In genomic region chr18:21004721-21005120, GRCh38 we compare ENCODE assay signal across 10 cellular contexts.
DNase-seq lines count a peak whose midpoint lies in the region; ATAC-seq and TF ChIP-seq lines count a peak whose summit lies in the region.
"Had no signal": no experiment of that assay in that cellular context is flagged by ENCODE, and none has a peak within 500 bp of the region (broad histone marks: within the 10 kb centered on the region; RNA-seq: fewer than 3 reads in every experiment).

No MANE protein-coding gene starts in this region.

- H3K9me3 Mint-ChIP-seq in MCF 10A (ENCODE audit: unreplicated experiment) (peaks cover 7% of the 10 kb centered on the region), endothelial cell (ENCODE audit: unreplicated experiment) (no peaks in the 10 kb centered on the region)

- no peak for TF ChIP-seq POLR2A in breast epithelium (IDR thresholded peaks at IDR 0.05)
- TF ChIP-seq POLR2A in right lobe of liver (IDR thresholded peaks at IDR 0.05): no peak
- TF ChIP-seq POLR2A in vagina (IDR thresholded peaks at IDR 0.05): no peak

- POLR2A ChIA-PET in MCF 10A (lab: Yijun Ruan, JAX): interaction anchor here (0.9 to 1.8 kb wide), 4 partner anchors 11 to 175 kb away, joined by 3 to 4 read pairs (median 4); no protein-coding TSS in a partner anchor

- H3K9ac ChIP-seq in mammary epithelial cell (ENCODE audit: insufficient read depth, low read length): no peak overlapping the region

- H3K4me2 ChIP-seq in mammary epithelial cell (ENCODE audit: insufficient read depth, low read depth, low read length): no peak overlapping the region

- H3K27ac ChIP-seq in breast epithelium (peak overlapping the region in 1 of 2 donors; percentile 59), mammary epithelial cell (ENCODE audit: insufficient read depth, low read depth, low read length) (no peak overlapping the region), right lobe of liver (no peak overlapping the region), vagina (peak overlapping the region; percentile 62)

- peaks cover 3% of the 10 kb centered on the region for H3K79me2 ChIP-seq in mammary epithelial cell (ENCODE audit: insufficient read depth, low read length)

- in situ Hi-C loops in mammary epithelial cell (cut with MboI; ENCODE audit: low sequenced_read_pairs in 2 of 2): no loop called here

- BruUV-seq in MCF 10A (replicated peaks; lab: Mats Ljungman, UMichigan) (no TSS peak), mammary epithelial cell (replicated peaks; lab: Mats Ljungman, UMichigan) (no TSS peak)

- peaks cover 13% of the 10 kb centered on the region for H3K4me1 Mint-ChIP-seq in MCF 10A (ENCODE audit: insufficient read depth, unreplicated experiment)
- no peaks in the 10 kb centered on the region for H3K4me1 Mint-ChIP-seq in endothelial cell (ENCODE audit: unreplicated experiment)

- dilution Hi-C loops in mammary epithelial cell (cut with HindIII; ENCODE audit: low sequenced_read_pairs): no loop called here

- ATAC-seq in right lobe of liver (peak; percentile 55 to 81 (median 68)), GM18868 (IDR thresholded peaks at IDR 0.05; ENCODE audit: unreplicated experiment) (no peak)

- no peaks in the 10 kb centered on the region for H3K27me3 ChIP-seq in breast epithelium
- no peaks in the 10 kb centered on the region for H3K27me3 ChIP-seq in mammary epithelial cell (ENCODE audit: insufficient read depth, low read length)
- no peaks in the 10 kb centered on the region for H3K27me3 ChIP-seq in right lobe of liver
- H3K27me3 ChIP-seq in vagina: no peaks in the 10 kb centered on the region

- peaks cover 36% of the 10 kb centered on the region for H3K36me3 Mint-ChIP-seq in MCF 10A (ENCODE audit: insufficient read depth, unreplicated experiment)
- peaks cover 5% of the 10 kb centered on the region for H3K36me3 Mint-ChIP-seq in endothelial cell (ENCODE audit: low read depth, unreplicated experiment)

- H3K4me1 ChIP-seq in breast epithelium (no peaks in the 10 kb centered on the region), mammary epithelial cell (ENCODE audit: insufficient read depth, low read length) (peaks cover 4% of the 10 kb centered on the region), right lobe of liver (peaks cover 0 to 5% (median 2%) of the 10 kb centered on the region in 4 donors), vagina (peaks cover 20% of the 10 kb centered on the region)

- peak; percentile 66 for DNase-seq in MCF 10A (ENCODE audit: unreplicated experiment)
- no peak for DNase-seq in breast epithelium (ENCODE audit: low spot score in 2 of 2)
- peak; percentile 14 for DNase-seq in mammary epithelial cell
- DNase-seq in right lobe of liver: no peak
- DNase-seq in vagina (ENCODE audit: extremely low spot score in 2 of 2): no peak
- no peak for DNase-seq in endothelial cell (ENCODE audit: low spot score)
- DNase-seq in NCI-H128 (lab: John Stamatoyannopoulos, UW; ENCODE audit: unreplicated experiment): no peak
- DNase-seq: cortex of kidney, KG1 had no signal

- no peaks in the 10 kb centered on the region for H4K20me1 ChIP-seq in mammary epithelial cell (ENCODE audit: insufficient read depth, low read length)

- no peaks in the 10 kb centered on the region for H3K27me3 Mint-ChIP-seq in MCF 10A (ENCODE audit: insufficient read depth, unreplicated experiment)
- H3K27me3 Mint-ChIP-seq in endothelial cell (ENCODE audit: unreplicated experiment): no peaks in the 10 kb centered on the region

- intact Hi-C loops in MCF 10A (cut with micrococcal nuclease): loop anchor here (10.0 kb wide), 2 partner anchors 100 to 170 kb away; no protein-coding TSS in a partner anchor
- intact Hi-C loops in breast epithelium (cut with DNase I; ENCODE audit: low total_unique reads): no loop called here
- intact Hi-C loops in mammary epithelial cell (cut with micrococcal nuclease): loop anchor here (5.0 to 10.0 kb wide), 2 partner anchors 110 to 173 kb away; partner anchors contain the start of gene ROCK1
- intact Hi-C loops in right lobe of liver (cut with DNase I): no loop called here
- intact Hi-C loops in vagina (cut with DNase I): no loop called here

- H3K4me3 Mint-ChIP-seq in MCF 10A (ENCODE audit: unreplicated experiment) (no peak overlapping the region), endothelial cell (ENCODE audit: unreplicated experiment) (no peak overlapping the region)

- TF ChIP-seq CTCF in MCF 10A (IDR thresholded peaks at IDR 0.05; ENCODE audit: unreplicated experiment) (no peak), breast epithelium (IDR thresholded peaks at IDR 0.05) (no peak), mammary epithelial cell (conservative IDR thresholded peaks at IDR 0.05 in 1 of 2, IDR thresholded peaks at IDR 0.05 in 1 of 2; ENCODE audit: extremely low read depth in 1 of 2, insufficient read depth in 1 of 2, low read depth in 1 of 2, low read length in 2 of 2) (no peak), right lobe of liver (IDR thresholded peaks at IDR 0.05) (no peak), vagina (IDR thresholded peaks at IDR 0.05) (no peak), endothelial cell (IDR thresholded peaks at IDR 0.05; ENCODE audit: unreplicated experiment) (no peak)

- no peak overlapping the region for H3K27ac Mint-ChIP-seq in MCF 10A (ENCODE audit: low read depth, unreplicated experiment)
- H3K27ac Mint-ChIP-seq in endothelial cell (ENCODE audit: unreplicated experiment): no peak overlapping the region

- H3K9me3 ChIP-seq in breast epithelium (no peaks in the 10 kb centered on the region), mammary epithelial cell (replicated peaks; ENCODE audit: insufficient read depth, low read length) (no peaks in the 10 kb centered on the region), right lobe of liver (no peaks in the 10 kb centered on the region), vagina (no peaks in the 10 kb centered on the region)

- H2AFZ ChIP-seq in mammary epithelial cell (ENCODE audit: low read depth, low read length): no peak overlapping the region

- CTCF ChIA-PET in MCF 10A (lab: Yijun Ruan, JAX): interaction anchor here (0.6 to 1.3 kb wide), 3 partner anchors 34 to 329 kb away, joined by 3 to 4 read pairs (median 3); no protein-coding TSS in a partner anchor
- CTCF ChIA-PET in mammary epithelial cell (lab: Charles Lee; ENCODE audit: low non-redundant PET): no interaction called here

- H3K4me3 ChIP-seq in breast epithelium (no peak overlapping the region), mammary epithelial cell (replicated peaks in 1 of 3; ENCODE audit: insufficient read depth in 1 of 3, low read depth in 2 of 3, low read length in 3 of 3) (no peak overlapping the region), right lobe of liver (no peak overlapping the region), vagina (no peak overlapping the region)

- H3K36me3 ChIP-seq in breast epithelium: peaks cover 5% of the 10 kb centered on the region
- peaks cover 14% of the 10 kb centered on the region for H3K36me3 ChIP-seq in mammary epithelial cell (ENCODE audit: insufficient read depth, low read length)
- peaks cover 0 to 21% (median 15%) of the 10 kb centered on the region in 4 donors for H3K36me3 ChIP-seq in right lobe of liver
- H3K36me3 ChIP-seq in vagina: peaks cover 0 to 27% of the 10 kb centered on the region in 2 donors

Comparison
In these comparisons a context has a peak if more than half of its experiments do, and no peak if none do; other contexts are left out.
1. DNase-seq: peak in MCF 10A (single experiment) and mammary epithelial cell (single experiment); none in breast epithelium (0 of 2), right lobe of liver (0 of 3), vagina (0 of 2), endothelial cell (single experiment) and NCI-H128 (single experiment).
2. intact Hi-C loops: an anchor here in MCF 10A (10.0 kb wide) and mammary epithelial cell (5.0 to 10.0 kb wide); none called in breast epithelium, right lobe of liver and vagina.